8 cellular contexts compared by ENCODE assay signal in genomic region chr20:33666293-33667244, GRCh38. TPM values are rescaled to one million over a fixed set of nuclear protein-coding genes. Genes with fewer than 3 reads are reported as not detected.
DNase-seq lines count a peak whose midpoint lies in the region; ATAC-seq and TF ChIP-seq lines count a peak whose summit lies in the region.

ACTL10 (plus strand) TSS chr20:33666943; CDS start chr20:33667498, 555 bp downstream.

- H3K4me1 ChIP-seq in esophagus muscularis mucosa (peaks cover 40 to 63% (median 51%) of the 10 kb centered on the region in 4 donors), mucosa of stomach (ENCODE audit: control insufficient read depth, insufficient read depth, low read length) (peaks cover 47% of the 10 kb centered on the region)

- POLR2A ChIA-PET in CD4-positive, alpha-beta T cell (lab: Charles Lee) = interaction anchor here (0.6 to 4.0 kb wide), 11 partner anchors 13 to 265 kb away, joined by 3 to 45 read pairs (median 15); partner anchors contain the start of genes CBFA2T2, CDK5RAP1, PXMP4 and SNTA1

- CTCF ChIA-PET in CD4-positive, alpha-beta T cell (lab: Charles Lee) = interaction anchor here (1.0 to 3.3 kb wide), 14 partner anchors 13 to 265 kb away, joined by 3 to 30 read pairs (median 12); partner anchors contain the start of genes CDK5RAP1, PXMP4 and SNTA1

- H3K27ac ChIP-seq in CD4-positive, alpha-beta T cell (ENCODE audit: low read depth, low read length) = peak within 1 kb of the TSS; percentile 69
- peak within 1 kb of the TSS; percentile 85 to 95 (median 92) for H3K27ac ChIP-seq in esophagus muscularis mucosa (replicated peaks in 1 of 4)

- ATAC-seq in CD4-positive, alpha-beta T cell (ENCODE audit: poor library complexity) = peak; percentile 46
- peak; percentile 74 for ATAC-seq in GM19395 (IDR thresholded peaks at IDR 0.05; ENCODE audit: unreplicated experiment)
- peak; percentile 44 for ATAC-seq in HG03565 (IDR thresholded peaks at IDR 0.05; ENCODE audit: unreplicated experiment)
- peak; percentile 55 to 59 for ATAC-seq in activated T-cell treated with anti-CD3 and anti-CD28 coated beads, Interleukin-2, amount 50 U/mL, for 72 hours (replicated peaks in 1 of 2)

- no peak for TF ChIP-seq EP300 in esophagus muscularis mucosa (IDR thresholded peaks at IDR 0.05)

- DNase-seq in CD4-positive, alpha-beta T cell = peak; percentile 54 to 74 (median 64)
- DNase-seq in OCI-M2 (lab: John Stamatoyannopoulos, UW; ENCODE audit: unreplicated experiment) (peak; percentile 98), esophagus muscularis mucosa (ENCODE audit: extremely low spot score) (peak; percentile 99)
- peak; percentile 89 for DNase-seq in activated T-cell treated with anti-CD3 and anti-CD28 coated beads, Interleukin-2, amount 50 U/mL, for 72 hours
- peak; percentile 95 for DNase-seq in stimulated activated CD8-positive, alpha-beta memory T cell treated with anti-CD3 and anti-CD28 coated beads, Interleukin-4, amount 100 ng/mL, for 48 hours

- H3K36me3 ChIP-seq in esophagus muscularis mucosa = peaks cover 0 to 30% (median 23%) of the 10 kb centered on the region in 4 donors
- H3K36me3 ChIP-seq in mucosa of stomach (ENCODE audit: control insufficient read depth, insufficient read depth, low read length) = peaks cover 7% of the 10 kb centered on the region

- WGBS in esophagus muscularis mucosa = 1% methylated on average over 22 of the region's 50 CpGs

- no peaks in the 10 kb centered on the region for H3K9me3 ChIP-seq in CD4-positive, alpha-beta T cell (ENCODE audit: control insufficient read depth, low read length)
- H3K9me3 ChIP-seq in esophagus muscularis mucosa (no peaks in the 10 kb centered on the region), mucosa of stomach (ENCODE audit: control insufficient read depth, low read length) (no peaks in the 10 kb centered on the region)

- H3K9ac ChIP-seq in mucosa of stomach (ENCODE audit: low read length) = peak within 1 kb of the TSS; percentile 70

- no peaks in the 10 kb centered on the region for H3K27me3 ChIP-seq in CD4-positive, alpha-beta T cell (ENCODE audit: control insufficient read depth, insufficient read depth, low read length)
- H3K27me3 ChIP-seq in esophagus muscularis mucosa = no peaks in the 10 kb centered on the region
- H3K27me3 ChIP-seq in mucosa of stomach (ENCODE audit: control insufficient read depth, insufficient read depth, low read length) = no peaks in the 10 kb centered on the region

- TF ChIP-seq CTCF in CD4-positive, alpha-beta T cell (IDR thresholded peaks at IDR 0.05) = no peak
- TF ChIP-seq CTCF in esophagus muscularis mucosa (IDR thresholded peaks at IDR 0.05) = peak in 2 of 3 experiments; percentile 36 to 44

- peak within 1 kb of the TSS; percentile 92 for H3K27ac Mint-ChIP-seq in CD4-positive, alpha-beta T cell
- H3K27ac Mint-ChIP-seq in activated T-cell treated with anti-CD3 and anti-CD28 coated beads, Interleukin-2, amount 50 U/mL, for 72 hours = peak within 1 kb of the TSS; percentile 29

- H3K4me3 ChIP-seq in esophagus muscularis mucosa = peak within 1 kb of the TSS; percentile 58 to 71 (median 70)
- H3K4me3 ChIP-seq in mucosa of stomach (ENCODE audit: low read length) = no peak within 1 kb of the TSS

- peaks cover 35% of the 10 kb centered on the region for H3K4me1 Mint-ChIP-seq in CD4-positive, alpha-beta T cell (ENCODE audit: low read depth)
- peaks cover 41% of the 10 kb centered on the region for H3K4me1 Mint-ChIP-seq in activated T-cell treated with anti-CD3 and anti-CD28 coated beads, Interleukin-2, amount 50 U/mL, for 72 hours (ENCODE audit: low read depth)

- H3K27me3 Mint-ChIP-seq in CD4-positive, alpha-beta T cell = no peaks in the 10 kb centered on the region
- no peaks in the 10 kb centered on the region for H3K27me3 Mint-ChIP-seq in activated T-cell treated with anti-CD3 and anti-CD28 coated beads, Interleukin-2, amount 50 U/mL, for 72 hours (ENCODE audit: low read depth)

- intact Hi-C loops in CD4-positive, alpha-beta T cell (cut with DNase I, micrococcal nuclease) = loop anchor here (10.0 kb wide), 2 partner anchors 68 to 1712 kb away; partner anchors contain the start of genes PDRG1 (in 1 of the 2) and ZNF341 (in 1 of the 2)
- intact Hi-C loops in esophagus muscularis mucosa (cut with DNase I) = no loop called here

- peak within 1 kb of the TSS; percentile 93 for H3K4me3 Mint-ChIP-seq in CD4-positive, alpha-beta T cell
- H3K4me3 Mint-ChIP-seq in activated T-cell treated with anti-CD3 and anti-CD28 coated beads, Interleukin-2, amount 50 U/mL, for 72 hours = peak within 1 kb of the TSS; percentile 87 to 95

- TF ChIP-seq POLR2A in esophagus muscularis mucosa (IDR thresholded peaks at IDR 0.05; ENCODE audit: low read depth) = peak; percentile 49

- H3K36me3 Mint-ChIP-seq in CD4-positive, alpha-beta T cell (ENCODE audit: low read depth) = no peaks in the 10 kb centered on the region
- H3K36me3 Mint-ChIP-seq in activated T-cell treated with anti-CD3 and anti-CD28 coated beads, Interleukin-2, amount 50 U/mL, for 72 hours (ENCODE audit: insufficient read depth in 2 of 2) = peaks cover 0 to 2% of the 10 kb centered on the region in 2 donors

- H3K9me3 Mint-ChIP-seq in CD4-positive, alpha-beta T cell = no peaks in the 10 kb centered on the region
- no peaks in the 10 kb centered on the region for H3K9me3 Mint-ChIP-seq in activated T-cell treated with anti-CD3 and anti-CD28 coated beads, Interleukin-2, amount 50 U/mL, for 72 hours

RNA-seq across cellular contexts. Expression of gene ACTL10, which starts in this region (rescaled TPM):
- under 1 TPM; 0.28 to 0.55 TPM for total RNA-seq in CD4-positive, alpha-beta T cell
- 1 to 10 TPM; 1.4 to 1.8 TPM for total RNA-seq in activated T-cell treated with anti-CD3 and anti-CD28 coated beads, Interleukin-2, amount 50 U/mL, for 72 hours
- 1 to 10 TPM; 1.3 to 2.5 (median 2.0) TPM for total RNA-seq in esophagus muscularis mucosa

Comparison
In these comparisons a context has a peak if more than half of its experiments do, and no peak if none do; other contexts are left out.
1. Peak in DNase-seq, ATAC-seq and H3K27ac ChIP-seq in CD4-positive, alpha-beta T cell; RNA of the gene not detected or under 1 TPM.